28 cellular contexts compared by ENCODE assay signal in genomic region chrX:85037114-85037513, GRCh38.
"Had no signal": no experiment of that assay in that cellular context is flagged by ENCODE, and none has a peak within 500 bp of the region (broad histone marks: within the 10 kb centered on the region; RNA-seq: fewer than 3 reads in every experiment).

No MANE protein-coding gene starts in this region.

- DNase-seq: colonic mucosa; cortex of kidney; effector CD8-positive, alpha-beta T cell; effector memory CD8-positive, alpha-beta T cell; endodermal cell; erythroblast; esophagus squamous epithelium; foreskin melanocyte; gastrocnemius medialis; glutamatergic neuron; head of caudate nucleus; heart right ventricle; hippocampal formation; left cardiac atrium; left lung; left ventricle myocardium superior; mesenchymal stem cell; mucosa of descending colon; naive B cell; naive thymus-derived CD8-positive, alpha-beta T cell had no signal

- H3K4me3 ChIP-seq: colonic mucosa, esophagus squamous epithelium, gastrocnemius medialis, heart right ventricle, left lung, lung, mucosa of descending colon had no signal

- H3K9me3 ChIP-seq: colonic mucosa, esophagus squamous epithelium, gastrocnemius medialis, left lung, mucosa of descending colon had no signal

- H3K27ac ChIP-seq: colonic mucosa, epithelial cell of prostate, esophagus squamous epithelium, gastrocnemius medialis, heart right ventricle, left lung had no signal

- FAIRE-seq: endometrium, islet of Langerhans, keratinocyte had no signal

- H3K27ac Mint-ChIP-seq: dendritic cell treated with granulocyte-macrophage colony-stimulating factor and Interleukin-4, amounts not matched to agents 40 ng/mL and 50 ng/mL, for 4 days; effector memory CD8-positive, alpha-beta T cell; endodermal cell; mesothelial cell of epicardium; naive thymus-derived CD8-positive, alpha-beta T cell had no signal

- H3K27me3 ChIP-seq: colonic mucosa, esophagus squamous epithelium, gastrocnemius medialis, heart right ventricle, left lung had no signal

- H3K27me3 Mint-ChIP-seq: dendritic cell treated with granulocyte-macrophage colony-stimulating factor and Interleukin-4, amounts not matched to agents 40 ng/mL and 50 ng/mL, for 4 days; effector memory CD8-positive, alpha-beta T cell; naive B cell; naive thymus-derived CD8-positive, alpha-beta T cell had no signal

- H3K4me3 Mint-ChIP-seq: dendritic cell treated with granulocyte-macrophage colony-stimulating factor and Interleukin-4, amounts not matched to agents 40 ng/mL and 50 ng/mL, for 4 days; effector memory CD8-positive, alpha-beta T cell; endodermal cell; mesothelial cell of epicardium; naive B cell had no signal

- H3K4me1 Mint-ChIP-seq: endodermal cell, mesothelial cell of epicardium had no signal

- H3K36me3 ChIP-seq: colonic mucosa, esophagus squamous epithelium, gastrocnemius medialis, heart right ventricle, left lung had no signal

- ATAC-seq: effector memory CD8-positive, alpha-beta T cell; esophagus mucosa; gastrocnemius medialis; heart right ventricle; left cardiac atrium; left lung; left ventricle myocardium superior; mucosa of descending colon; naive thymus-derived CD8-positive, alpha-beta T cell had no signal

- H3K4me1 ChIP-seq: colonic mucosa, esophagus squamous epithelium, gastrocnemius medialis, heart right ventricle, left lung had no signal
